ENCODE assay signal across 1 cellular context in the genomic region with DNA sequence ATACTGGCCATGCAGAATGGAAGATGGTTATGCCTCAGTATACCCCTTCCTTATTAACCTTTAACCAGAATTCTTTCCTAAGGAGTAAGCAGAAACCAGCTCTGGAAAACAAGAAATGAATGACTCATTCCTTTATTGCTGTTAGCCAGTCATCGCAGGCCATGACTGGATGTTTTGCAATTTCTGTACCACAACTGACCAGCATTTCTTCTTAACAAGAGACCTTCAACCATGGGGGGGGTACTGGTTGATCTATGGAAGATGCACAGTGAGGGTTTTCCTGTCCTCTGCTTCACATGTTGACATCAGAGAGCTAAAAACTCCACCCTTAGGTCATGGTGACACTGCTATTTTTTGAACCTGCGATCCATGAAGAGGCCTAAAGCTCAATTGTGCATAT.
TF ChIP-seq lines count a peak whose summit lies in the region.

No MANE protein-coding gene starts in this region.

TF ChIP-seq in K562, 482 proteins besides CTCF, POLR2A, EP300 and RAD21 (continues in another document):
- TF ChIP-seq, protein P1, sequence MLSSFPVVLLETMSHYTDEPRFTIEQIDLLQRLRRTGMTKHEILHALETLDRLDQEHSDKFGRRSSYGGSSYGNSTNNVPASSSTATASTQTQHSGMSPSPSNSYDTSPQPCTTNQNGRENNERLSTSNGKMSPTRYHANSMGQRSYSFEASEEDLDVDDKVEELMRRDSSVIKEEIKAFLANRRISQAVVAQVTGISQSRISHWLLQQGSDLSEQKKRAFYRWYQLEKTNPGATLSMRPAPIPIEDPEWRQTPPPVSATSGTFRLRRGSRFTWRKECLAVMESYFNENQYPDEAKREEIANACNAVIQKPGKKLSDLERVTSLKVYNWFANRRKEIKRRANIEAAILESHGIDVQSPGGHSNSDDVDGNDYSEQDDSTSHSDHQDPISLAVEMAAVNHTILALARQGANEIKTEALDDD (IDR thresholded peaks at IDR 0.05), result peak; percentile 75
- no peak for TF ChIP-seq MTA2 (IDR thresholded peaks at IDR 0.05; ENCODE audit: low read depth)
- TF ChIP-seq ELF1 (tag; IDR thresholded peaks at IDR 0.05), result no peak
- peak in 1 of 2 experiments; percentile 56; a peak in 1 of 4 replicates for TF ChIP-seq FOXK2 (conservative IDR thresholded peaks at IDR 0.05 in 1 of 2, IDR thresholded peaks at IDR 0.05 in 1 of 2; ENCODE audit: low read depth in 2 of 2)
- TF ChIP-seq CEBPG (CRISPR knock-in tag; IDR thresholded peaks at IDR 0.05), result peak; percentile 52
- TF ChIP-seq CEBPG (tag; conservative IDR thresholded peaks at IDR 0.05 in 1 of 2, IDR thresholded peaks at IDR 0.05 in 1 of 2), result peak in 1 of 2 experiments; percentile 64; a peak in 1 of 4 replicates
- no peak for TF ChIP-seq NELFE (IDR thresholded peaks at IDR 0.05; ENCODE audit: insufficient read depth, insufficient read length)
- TF ChIP-seq TEAD1 (CRISPR knock-in tag; IDR thresholded peaks at IDR 0.05), result no peak
- TF ChIP-seq, protein P2, sequence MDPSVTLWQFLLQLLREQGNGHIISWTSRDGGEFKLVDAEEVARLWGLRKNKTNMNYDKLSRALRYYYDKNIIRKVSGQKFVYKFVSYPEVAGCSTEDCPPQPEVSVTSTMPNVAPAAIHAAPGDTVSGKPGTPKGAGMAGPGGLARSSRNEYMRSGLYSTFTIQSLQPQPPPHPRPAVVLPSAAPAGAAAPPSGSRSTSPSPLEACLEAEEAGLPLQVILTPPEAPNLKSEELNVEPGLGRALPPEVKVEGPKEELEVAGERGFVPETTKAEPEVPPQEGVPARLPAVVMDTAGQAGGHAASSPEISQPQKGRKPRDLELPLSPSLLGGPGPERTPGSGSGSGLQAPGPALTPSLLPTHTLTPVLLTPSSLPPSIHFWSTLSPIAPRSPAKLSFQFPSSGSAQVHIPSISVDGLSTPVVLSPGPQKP (CRISPR knock-in tag; IDR thresholded peaks at IDR 0.05), result no peak
- TF ChIP-seq XRCC4 (IDR thresholded peaks at IDR 0.05; ENCODE audit: extremely low read depth, insufficient read depth, insufficient read length), result no peak
- no peak for TF ChIP-seq ZNF134 (CRISPR knock-in tag; conservative IDR thresholded peaks at IDR 0.05)
- TF ChIP-seq ARID1B (IDR thresholded peaks at IDR 0.05), result peak; percentile 39
- no peak for TF ChIP-seq ARHGAP35 (IDR thresholded peaks at IDR 0.05; ENCODE audit: partially characterized antibody)
- TF ChIP-seq ZNF316 (IDR thresholded peaks at IDR 0.05), result peak; percentile 86
- TF ChIP-seq ZNF23 (CRISPR knock-in tag; IDR thresholded peaks at IDR 0.05), result no peak
- no peak for TF ChIP-seq GTF2A2 (tag; IDR thresholded peaks at IDR 0.05)
- TF ChIP-seq FIP1L1 (IDR thresholded peaks at IDR 0.05; ENCODE audit: low read depth, low read length, poor library complexity, severe bottlenecking), result no peak
- TF ChIP-seq, protein P3, sequence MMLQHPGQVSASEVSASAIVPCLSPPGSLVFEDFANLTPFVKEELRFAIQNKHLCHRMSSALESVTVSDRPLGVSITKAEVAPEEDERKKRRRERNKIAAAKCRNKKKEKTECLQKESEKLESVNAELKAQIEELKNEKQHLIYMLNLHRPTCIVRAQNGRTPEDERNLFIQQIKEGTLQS (IDR thresholded peaks at IDR 0.05), result peak; percentile 92
- TF ChIP-seq, protein P3 (CRISPR knock-in tag; conservative IDR thresholded peaks at IDR 0.05), result 0 out of 2 replicates have a peak, but pooled peaks have one; percentile 67
- no peak for TF ChIP-seq XRCC5 (IDR thresholded peaks at IDR 0.05; ENCODE audit: low read depth, low read length)
- TF ChIP-seq DNMT1 (IDR thresholded peaks at IDR 0.05), result no peak
- 0 out of 2 replicates have a peak, but pooled peaks have one; percentile 24 for TF ChIP-seq CREM (IDR thresholded peaks at IDR 0.05; ENCODE audit: low read depth)
- no peak for TF ChIP-seq RBM15 (IDR thresholded peaks at IDR 0.05; ENCODE audit: insufficient read depth, low read length)
- no peak for TF ChIP-seq HIVEP1 (CRISPR knock-in tag; IDR thresholded peaks at IDR 0.05)
- no peak for TF ChIP-seq RFX7 (CRISPR knock-in tag; IDR thresholded peaks at IDR 0.05)
- peak; percentile 37 for TF ChIP-seq NFE2 (IDR thresholded peaks at IDR 0.05; ENCODE audit: low read depth)
- no peak for TF ChIP-seq PHB (CRISPR knock-in tag; IDR thresholded peaks at IDR 0.05)
- TF ChIP-seq, protein P4, sequence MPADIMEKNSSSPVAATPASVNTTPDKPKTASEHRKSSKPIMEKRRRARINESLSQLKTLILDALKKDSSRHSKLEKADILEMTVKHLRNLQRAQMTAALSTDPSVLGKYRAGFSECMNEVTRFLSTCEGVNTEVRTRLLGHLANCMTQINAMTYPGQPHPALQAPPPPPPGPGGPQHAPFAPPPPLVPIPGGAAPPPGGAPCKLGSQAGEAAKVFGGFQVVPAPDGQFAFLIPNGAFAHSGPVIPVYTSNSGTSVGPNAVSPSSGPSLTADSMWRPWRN (IDR thresholded peaks at IDR 0.05; ENCODE audit: low read depth), result no peak
- no peak for TF ChIP-seq E2F3 (CRISPR knock-in tag; IDR thresholded peaks at IDR 0.05)
- no peak for TF ChIP-seq PML (IDR thresholded peaks at IDR 0.05; ENCODE audit: low read length)
- TF ChIP-seq EHMT2 (IDR thresholded peaks at IDR 0.05), result peak; percentile 75
- peak; percentile 60; the same call in 1 of the 2 replicates for TF ChIP-seq ZNF24 (IDR thresholded peaks at IDR 0.05)
- peak in 1 of 2 experiments; percentile 68; a peak in 2 of 4 replicates for TF ChIP-seq TRIM24 (IDR thresholded peaks at IDR 0.05)
- TF ChIP-seq JUND (IDR thresholded peaks at IDR 0.05; ENCODE audit: borderline replicate concordance, low read depth, low read length), result peak; percentile 83
- TF ChIP-seq JUND (tag; IDR thresholded peaks at IDR 0.05; ENCODE audit: borderline replicate concordance, low read depth, low read length), result peak; percentile 86; the same call in 2 of the 3 replicates
- TF ChIP-seq ZNF436 (CRISPR knock-in tag; IDR thresholded peaks at IDR 0.05), result no peak
- peak; percentile 55 for TF ChIP-seq SMARCA4 (IDR thresholded peaks at IDR 0.05)
- no peak for TF ChIP-seq SRSF1 (IDR thresholded peaks at IDR 0.05; ENCODE audit: low read depth, low read length)
- no peak for TF ChIP-seq PHF20 (IDR thresholded peaks at IDR 0.05; ENCODE audit: partially characterized antibody)
- no peak for TF ChIP-seq BRCA1 (IDR thresholded peaks at IDR 0.05)
- no peak for TF ChIP-seq BRCA1 (CRISPR knock-in tag; IDR thresholded peaks at IDR 0.05)
- no peak for TF ChIP-seq KDM2B (CRISPR knock-in tag; IDR thresholded peaks at IDR 0.05)
- TF ChIP-seq, protein P5, sequence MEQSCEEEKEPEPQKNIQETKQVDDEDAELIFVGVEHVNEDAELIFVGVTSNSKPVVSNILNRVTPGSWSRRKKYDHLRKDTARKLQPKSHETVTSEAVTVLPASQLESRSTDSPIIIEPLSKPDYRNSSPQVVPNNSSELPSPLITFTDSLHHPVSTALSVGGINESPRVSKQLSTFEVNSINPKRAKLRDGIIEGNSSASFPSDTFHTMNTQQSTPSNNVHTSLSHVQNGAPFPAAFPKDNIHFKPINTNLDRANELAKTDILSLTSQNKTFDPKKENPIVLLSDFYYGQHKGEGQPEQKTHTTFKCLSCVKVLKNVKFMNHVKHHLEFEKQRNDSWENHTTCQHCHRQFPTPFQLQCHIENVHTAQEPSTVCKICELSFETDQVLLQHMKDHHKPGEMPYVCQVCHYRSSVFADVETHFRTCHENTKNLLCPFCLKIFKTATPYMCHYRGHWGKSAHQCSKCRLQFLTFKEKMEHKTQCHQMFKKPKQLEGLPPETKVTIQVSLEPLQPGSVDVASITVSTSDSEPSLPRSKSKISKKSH (CRISPR knock-in tag; IDR thresholded peaks at IDR 0.05), result no peak
- TF ChIP-seq PRPF4 (IDR thresholded peaks at IDR 0.05; ENCODE audit: insufficient read depth, low read depth, low read length, poor library complexity, severe bottlenecking), result no peak
- TF ChIP-seq HDAC2 (IDR thresholded peaks at IDR 0.05), result no peak
- TF ChIP-seq ATF1 (CRISPR knock-in tag; IDR thresholded peaks at IDR 0.05), result no peak
- 0 out of 2 replicates have a peak, but pooled peaks have one; percentile 12 for TF ChIP-seq ATF1 (tag; IDR thresholded peaks at IDR 0.05)
- no peak for TF ChIP-seq ZBTB1 (CRISPR knock-in tag; IDR thresholded peaks at IDR 0.05; ENCODE audit: borderline replicate concordance, low read depth)
- TF ChIP-seq, protein P6, sequence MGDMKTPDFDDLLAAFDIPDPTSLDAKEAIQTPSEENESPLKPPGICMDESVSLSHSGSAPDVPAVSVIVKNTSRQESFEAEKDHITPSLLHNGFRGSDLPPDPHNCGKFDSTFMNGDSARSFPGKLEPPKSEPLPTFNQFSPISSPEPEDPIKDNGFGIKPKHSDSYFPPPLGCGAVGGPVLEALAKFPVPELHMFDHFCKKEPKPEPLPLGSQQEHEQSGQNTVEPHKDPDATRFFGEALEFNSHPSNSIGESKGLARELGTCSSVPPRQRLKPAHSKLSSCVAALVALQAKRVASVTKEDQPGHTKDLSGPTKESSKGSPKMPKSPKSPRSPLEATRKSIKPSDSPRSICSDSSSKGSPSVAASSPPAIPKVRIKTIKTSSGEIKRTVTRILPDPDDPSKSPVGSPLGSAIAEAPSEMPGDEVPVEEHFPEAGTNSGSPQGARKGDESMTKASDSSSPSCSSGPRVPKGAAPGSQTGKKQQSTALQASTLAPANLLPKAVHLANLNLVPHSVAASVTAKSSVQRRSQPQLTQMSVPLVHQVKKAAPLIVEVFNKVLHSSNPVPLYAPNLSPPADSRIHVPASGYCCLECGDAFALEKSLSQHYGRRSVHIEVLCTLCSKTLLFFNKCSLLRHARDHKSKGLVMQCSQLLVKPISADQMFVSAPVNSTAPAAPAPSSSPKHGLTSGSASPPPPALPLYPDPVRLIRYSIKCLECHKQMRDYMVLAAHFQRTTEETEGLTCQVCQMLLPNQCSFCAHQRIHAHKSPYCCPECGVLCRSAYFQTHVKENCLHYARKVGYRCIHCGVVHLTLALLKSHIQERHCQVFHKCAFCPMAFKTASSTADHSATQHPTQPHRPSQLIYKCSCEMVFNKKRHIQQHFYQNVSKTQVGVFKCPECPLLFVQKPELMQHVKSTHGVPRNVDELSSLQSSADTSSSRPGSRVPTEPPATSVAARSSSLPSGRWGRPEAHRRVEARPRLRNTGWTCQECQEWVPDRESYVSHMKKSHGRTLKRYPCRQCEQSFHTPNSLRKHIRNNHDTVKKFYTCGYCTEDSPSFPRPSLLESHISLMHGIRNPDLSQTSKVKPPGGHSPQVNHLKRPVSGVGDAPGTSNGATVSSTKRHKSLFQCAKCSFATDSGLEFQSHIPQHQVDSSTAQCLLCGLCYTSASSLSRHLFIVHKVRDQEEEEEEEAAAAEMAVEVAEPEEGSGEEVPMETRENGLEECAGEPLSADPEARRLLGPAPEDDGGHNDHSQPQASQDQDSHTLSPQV (IDR thresholded peaks at IDR 0.05), result 0 out of 2 replicates have a peak, but pooled peaks have one; percentile 39
- no peak for TF ChIP-seq BACH1 (tag; IDR thresholded peaks at IDR 0.05)
- TF ChIP-seq, protein P7, sequence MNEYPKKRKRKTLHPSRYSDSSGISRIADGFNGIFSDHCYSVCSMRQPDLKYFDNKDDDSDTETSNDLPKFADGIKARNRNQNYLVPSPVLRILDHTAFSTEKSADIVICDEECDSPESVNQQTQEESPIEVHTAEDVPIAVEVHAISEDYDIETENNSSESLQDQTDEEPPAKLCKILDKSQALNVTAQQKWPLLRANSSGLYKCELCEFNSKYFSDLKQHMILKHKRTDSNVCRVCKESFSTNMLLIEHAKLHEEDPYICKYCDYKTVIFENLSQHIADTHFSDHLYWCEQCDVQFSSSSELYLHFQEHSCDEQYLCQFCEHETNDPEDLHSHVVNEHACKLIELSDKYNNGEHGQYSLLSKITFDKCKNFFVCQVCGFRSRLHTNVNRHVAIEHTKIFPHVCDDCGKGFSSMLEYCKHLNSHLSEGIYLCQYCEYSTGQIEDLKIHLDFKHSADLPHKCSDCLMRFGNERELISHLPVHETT (CRISPR knock-in tag; conservative IDR thresholded peaks at IDR 0.05 in 1 of 2, IDR thresholded peaks at IDR 0.05 in 1 of 2), result no peak
- no peak for TF ChIP-seq PHF8 (IDR thresholded peaks at IDR 0.05; ENCODE audit: borderline replicate concordance, low read length)
- TF ChIP-seq, protein P8, sequence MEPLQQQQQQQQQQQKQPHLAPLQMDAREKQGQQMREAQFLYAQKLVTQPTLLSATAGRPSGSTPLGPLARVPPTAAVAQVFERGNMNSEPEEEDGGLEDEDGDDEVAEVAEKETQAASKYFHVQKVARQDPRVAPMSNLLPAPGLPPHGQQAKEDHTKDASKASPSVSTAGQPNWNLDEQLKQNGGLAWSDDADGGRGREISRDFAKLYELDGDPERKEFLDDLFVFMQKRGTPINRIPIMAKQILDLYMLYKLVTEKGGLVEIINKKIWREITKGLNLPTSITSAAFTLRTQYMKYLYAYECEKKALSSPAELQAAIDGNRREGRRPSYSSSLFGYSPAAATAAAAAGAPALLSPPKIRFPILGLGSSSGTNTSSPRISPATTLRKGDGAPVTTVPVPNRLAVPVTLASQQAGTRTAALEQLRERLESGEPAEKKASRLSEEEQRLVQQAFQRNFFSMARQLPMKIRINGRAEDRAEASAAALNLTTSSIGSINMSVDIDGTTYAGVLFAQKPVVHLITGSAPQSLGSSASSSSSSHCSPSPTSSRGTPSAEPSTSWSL (CRISPR knock-in tag; IDR thresholded peaks at IDR 0.05; ENCODE audit: borderline replicate concordance), result no peak
- peak; percentile 72 for TF ChIP-seq C11orf30 (IDR thresholded peaks at IDR 0.05; ENCODE audit: low read depth)
- peak; percentile 93 for TF ChIP-seq FOSL1 (tag; conservative IDR thresholded peaks at IDR 0.05)
- no peak for TF ChIP-seq SMAD3 (CRISPR knock-in tag; conservative IDR thresholded peaks at IDR 0.05)
- peak; percentile 60 for TF ChIP-seq DPF2 (IDR thresholded peaks at IDR 0.05)
- TF ChIP-seq SMARCE1 (IDR thresholded peaks at IDR 0.05), result 0 out of 2 replicates have a peak, but pooled peaks have one; percentile 18
- no peak for TF ChIP-seq MTA1 (IDR thresholded peaks at IDR 0.05; ENCODE audit: borderline replicate concordance)
- TF ChIP-seq, protein P9, sequence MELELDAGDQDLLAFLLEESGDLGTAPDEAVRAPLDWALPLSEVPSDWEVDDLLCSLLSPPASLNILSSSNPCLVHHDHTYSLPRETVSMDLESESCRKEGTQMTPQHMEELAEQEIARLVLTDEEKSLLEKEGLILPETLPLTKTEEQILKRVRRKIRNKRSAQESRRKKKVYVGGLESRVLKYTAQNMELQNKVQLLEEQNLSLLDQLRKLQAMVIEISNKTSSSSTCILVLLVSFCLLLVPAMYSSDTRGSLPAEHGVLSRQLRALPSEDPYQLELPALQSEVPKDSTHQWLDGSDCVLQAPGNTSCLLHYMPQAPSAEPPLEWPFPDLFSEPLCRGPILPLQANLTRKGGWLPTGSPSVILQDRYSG (tag; conservative IDR thresholded peaks at IDR 0.05; ENCODE audit: low read depth), result no peak
- no peak for TF ChIP-seq SIN3A (IDR thresholded peaks at IDR 0.05; ENCODE audit: borderline replicate concordance in 2 of 2, control insufficient read depth in 1 of 2, low read depth in 2 of 2, low read length in 2 of 2)
- TF ChIP-seq CHD2 (IDR thresholded peaks at IDR 0.05; ENCODE audit: low read depth, low read length), result no peak
- no peak for TF ChIP-seq BRD4 (IDR thresholded peaks at IDR 0.05)
- TF ChIP-seq STAG1 (CRISPR knock-in tag; IDR thresholded peaks at IDR 0.05; ENCODE audit: borderline replicate concordance), result no peak
- TF ChIP-seq, protein P10, sequence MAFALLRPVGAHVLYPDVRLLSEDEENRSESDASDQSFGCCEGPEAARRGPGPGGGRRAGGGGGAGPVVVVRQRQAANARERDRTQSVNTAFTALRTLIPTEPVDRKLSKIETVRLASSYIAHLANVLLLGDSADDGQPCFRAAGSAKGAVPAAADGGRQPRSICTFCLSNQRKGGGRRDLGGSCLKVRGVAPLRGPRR (CRISPR knock-in tag; IDR thresholded peaks at IDR 0.05), result no peak
